In the genomic region with DNA sequence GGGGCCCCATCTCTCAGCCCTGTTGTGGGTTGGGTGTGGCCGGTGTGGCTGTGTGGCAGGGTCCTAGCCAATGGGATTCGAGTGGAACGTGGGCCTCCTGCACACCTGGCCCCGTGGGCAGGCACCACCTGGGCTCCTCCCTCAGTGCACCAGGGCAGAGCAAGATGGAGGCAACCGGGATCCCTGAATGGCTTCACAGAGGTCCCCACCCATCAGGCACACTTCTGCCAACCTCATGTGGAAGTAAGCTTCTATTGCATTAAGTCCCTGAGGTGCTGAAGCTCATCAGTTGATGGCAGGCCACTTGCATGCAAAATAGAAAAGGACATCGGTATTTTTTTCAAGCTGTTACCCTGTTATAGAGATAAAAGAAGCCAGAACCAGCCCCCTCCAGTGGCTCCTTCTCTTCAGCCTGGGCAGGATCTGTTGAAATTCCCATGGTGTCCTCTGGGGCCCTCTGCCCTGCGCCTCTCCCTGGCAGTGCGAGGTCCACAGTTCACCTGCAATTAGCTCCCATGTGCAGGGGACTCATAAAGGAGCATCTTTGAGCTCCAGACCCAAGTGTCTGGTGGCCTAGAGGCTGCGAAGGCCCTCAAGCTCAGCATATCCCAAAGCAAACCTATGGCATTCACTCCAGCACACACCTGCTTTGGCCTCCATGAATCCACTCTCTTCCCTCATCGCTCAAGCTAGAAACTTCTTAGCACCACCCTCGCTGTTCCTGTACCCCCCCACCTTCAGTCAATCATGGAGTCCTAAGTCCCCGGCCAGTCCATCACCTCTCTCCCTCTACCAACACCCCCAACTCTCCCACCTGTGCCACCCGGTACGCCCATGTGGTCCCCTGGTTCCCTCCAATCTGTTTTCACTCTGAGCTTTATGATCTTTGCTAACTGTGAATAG, we compare ENCODE assay signal across 13 cellular contexts. TPM values are rescaled to one million over a fixed set of nuclear protein-coding genes. Genes with fewer than 3 reads are reported as not detected.
DNase-seq lines count a peak whose midpoint lies in the region; ATAC-seq and TF ChIP-seq lines count a peak whose summit lies in the region.
"Had no signal": no experiment of that assay in that cellular context is flagged by ENCODE, and none has a peak within 500 bp of the region (broad histone marks: within the 10 kb centered on the region; RNA-seq: fewer than 3 reads in every experiment).

No MANE protein-coding gene starts in this region.

- no peak overlapping the region for H3K4me2 ChIP-seq in mesenchymal stem cell (ENCODE audit: low read length, poor library complexity, severe bottlenecking)

- ATAC-seq in GM21619 (IDR thresholded peaks at IDR 0.05; ENCODE audit: unreplicated experiment): no peak

- no peak overlapping the region for H2AFZ ChIP-seq in mesenchymal stem cell (ENCODE audit: low read depth, low read length)

- no peak overlapping the region for H3K9ac ChIP-seq in mesenchymal stem cell (ENCODE audit: low read length)

- 85% methylated on average over 14 of the region's 14 CpGs for WGBS in mesenchymal stem cell

- peak; percentile 40 for DNase-seq in D341Med (ENCODE audit: low spot score)
- no peak for DNase-seq in brain microvascular endothelial cell
- no peak for DNase-seq in mesenchymal stem cell
- DNase-seq in activated CD8-positive, alpha-beta memory T cell treated with anti-CD3 and anti-CD28 coated beads for 24 hours: no peak
- no peak for DNase-seq in NCI-H446 (lab: John Stamatoyannopoulos, UW)
- DNase-seq in T-helper 9 cell: no peak
- DNase-seq: activated CD4-positive, alpha-beta T cell treated with anti-CD3 and anti-CD28 coated beads, Interleukin-2, amount 50 U/mL, for 4 hours; DMS79 treated with DMSO at 0.1 percent for 48 hours; effector CD4-positive, alpha-beta T cell; NCI-H2171 had no signal

- H3K79me1 ChIP-seq in mesenchymal stem cell (replicated peaks; ENCODE audit: low read length, poor library complexity, severe bottlenecking): no peaks in the 10 kb centered on the region

- no peak overlapping the region for H2BK5ac ChIP-seq in mesenchymal stem cell (ENCODE audit: low read depth, low read length, poor library complexity, severe bottlenecking)

- peak; percentile 62 for TF ChIP-seq CTCF in brain microvascular endothelial cell (IDR thresholded peaks at IDR 0.05; ENCODE audit: low read depth, low read length, missing control alignments)

- H3K27me3 ChIP-seq in brain microvascular endothelial cell (replicated peaks) (no peaks in the 10 kb centered on the region), mesenchymal stem cell (ENCODE audit: control insufficient read depth in 1 of 2, insufficient read depth in 1 of 2, low read length in 2 of 2) (peaks cover 8 to 11% of the 10 kb centered on the region in 2 experiments)

- no peaks in the 10 kb centered on the region for H3K9me3 ChIP-seq in mesenchymal stem cell (ENCODE audit: control insufficient read depth, low read length)

- peak overlapping the region; percentile 37 for H2AK5ac ChIP-seq in mesenchymal stem cell (ENCODE audit: low read length, severe bottlenecking)

- peak overlapping the region; percentile 18 to 88 for H2BK12ac ChIP-seq in mesenchymal stem cell (ENCODE audit: low read length in 2 of 2)

- peak overlapping the region in 1 of 2 experiments; percentile 47 for H3K4ac ChIP-seq in mesenchymal stem cell (ENCODE audit: low read depth in 1 of 2, low read length in 2 of 2)

- H4K8ac ChIP-seq in mesenchymal stem cell (ENCODE audit: low read length): peak overlapping the region; percentile 61

- H2BK120ac ChIP-seq in mesenchymal stem cell (ENCODE audit: low read depth, low read length): peak overlapping the region; percentile 11

- TF ChIP-seq RAD21 in Ishikawa (IDR thresholded peaks at IDR 0.05; ENCODE audit: low read depth): no peak

- peak overlapping the region in 1 of 2 experiments; percentile 58 for H3K18ac ChIP-seq in mesenchymal stem cell (ENCODE audit: low read depth in 1 of 2, low read length in 2 of 2)

- no peak overlapping the region for H3K14ac ChIP-seq in mesenchymal stem cell (ENCODE audit: low read length in 2 of 2)

- H3K27ac ChIP-seq in brain microvascular endothelial cell (no peak overlapping the region), mesenchymal stem cell (ENCODE audit: low read length, poor library complexity, severe bottlenecking) (no peak overlapping the region)
- H3K27ac ChIP-seq: skin epidermis had no signal

- H3K4me3 ChIP-seq in brain microvascular endothelial cell (ENCODE audit: low read depth, low read length): no peak overlapping the region
- H3K4me3 ChIP-seq in mesenchymal stem cell (ENCODE audit: insufficient read depth in 1 of 2, low read depth in 1 of 2, low read length in 2 of 2): no peak overlapping the region
- H3K4me3 ChIP-seq: skin epidermis had no signal

- H3K36me3 ChIP-seq in brain microvascular endothelial cell (replicated peaks) (no peaks in the 10 kb centered on the region), mesenchymal stem cell (ENCODE audit: control insufficient read depth in 1 of 2, insufficient read depth in 2 of 2, low read depth in 1 of 2, low read length in 2 of 2) (no peaks in the 10 kb centered on the region)

- H3K4me1 ChIP-seq in mesenchymal stem cell (ENCODE audit: control insufficient read depth, insufficient read depth, low read depth, low read length): peaks cover 16% of the 10 kb centered on the region

- in situ Hi-C loops in brain microvascular endothelial cell (cut with HindIII; ENCODE audit: low pct_ligation_motif_present, low sequenced_read_pairs): loop anchor here (25.0 kb wide), 2 partner anchors 204 to 304 kb away; no protein-coding TSS in a partner anchor

- TF ChIP-seq EP300 in Ishikawa (IDR thresholded peaks at IDR 0.05; ENCODE audit: borderline replicate concordance): no peak

- no peak overlapping the region for H2BK15ac ChIP-seq in mesenchymal stem cell (ENCODE audit: low read depth, poor library complexity, severe bottlenecking)

- H3K23ac ChIP-seq in mesenchymal stem cell (ENCODE audit: low read length in 2 of 2): no peak overlapping the region

- H4K91ac ChIP-seq in mesenchymal stem cell (ENCODE audit: low read length): peak overlapping the region; percentile 64

TF ChIP-seq in Ishikawa, 13 proteins besides CTCF, POLR2A, EP300 and RAD21:
- TF ChIP-seq ZBTB7A (IDR thresholded peaks at IDR 0.05; ENCODE audit: low read depth): no peak
- peak; percentile 12; the same call in 1 of the 2 replicates for TF ChIP-seq EGR1 (IDR thresholded peaks at IDR 0.05)
- TF ChIP-seq, protein P1, sequence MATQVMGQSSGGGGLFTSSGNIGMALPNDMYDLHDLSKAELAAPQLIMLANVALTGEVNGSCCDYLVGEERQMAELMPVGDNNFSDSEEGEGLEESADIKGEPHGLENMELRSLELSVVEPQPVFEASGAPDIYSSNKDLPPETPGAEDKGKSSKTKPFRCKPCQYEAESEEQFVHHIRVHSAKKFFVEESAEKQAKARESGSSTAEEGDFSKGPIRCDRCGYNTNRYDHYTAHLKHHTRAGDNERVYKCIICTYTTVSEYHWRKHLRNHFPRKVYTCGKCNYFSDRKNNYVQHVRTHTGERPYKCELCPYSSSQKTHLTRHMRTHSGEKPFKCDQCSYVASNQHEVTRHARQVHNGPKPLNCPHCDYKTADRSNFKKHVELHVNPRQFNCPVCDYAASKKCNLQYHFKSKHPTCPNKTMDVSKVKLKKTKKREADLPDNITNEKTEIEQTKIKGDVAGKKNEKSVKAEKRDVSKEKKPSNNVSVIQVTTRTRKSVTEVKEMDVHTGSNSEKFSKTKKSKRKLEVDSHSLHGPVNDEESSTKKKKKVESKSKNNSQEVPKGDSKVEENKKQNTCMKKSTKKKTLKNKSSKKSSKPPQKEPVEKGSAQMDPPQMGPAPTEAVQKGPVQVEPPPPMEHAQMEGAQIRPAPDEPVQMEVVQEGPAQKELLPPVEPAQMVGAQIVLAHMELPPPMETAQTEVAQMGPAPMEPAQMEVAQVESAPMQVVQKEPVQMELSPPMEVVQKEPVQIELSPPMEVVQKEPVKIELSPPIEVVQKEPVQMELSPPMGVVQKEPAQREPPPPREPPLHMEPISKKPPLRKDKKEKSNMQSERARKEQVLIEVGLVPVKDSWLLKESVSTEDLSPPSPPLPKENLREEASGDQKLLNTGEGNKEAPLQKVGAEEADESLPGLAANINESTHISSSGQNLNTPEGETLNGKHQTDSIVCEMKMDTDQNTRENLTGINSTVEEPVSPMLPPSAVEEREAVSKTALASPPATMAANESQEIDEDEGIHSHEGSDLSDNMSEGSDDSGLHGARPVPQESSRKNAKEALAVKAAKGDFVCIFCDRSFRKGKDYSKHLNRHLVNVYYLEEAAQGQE (IDR thresholded peaks at IDR 0.05; ENCODE audit: low read depth): no peak
TF ChIP-seq in Ishikawa: peak in this region for 1.

RNA-seq across cellular contexts. Expression of gene SLC45A1, which starts 2.1 kb away (rescaled TPM):
- polyA plus RNA-seq in mesenchymal stem cell (2013, experiment 1 of 2): 1.3 TPM
- polyA plus RNA-seq in mesenchymal stem cell (2013, experiment 2 of 2): 1.5 TPM
